8 cellular contexts compared by ENCODE assay signal in genomic region chr11:66842501-66842895, GRCh38.
DNase-seq lines count a peak whose midpoint lies in the region; ATAC-seq and TF ChIP-seq lines count a peak whose summit lies in the region.

No MANE protein-coding gene starts in this region.

- H3K36me3 Mint-ChIP-seq in memory B cell: peaks cover 4% of the 10 kb centered on the region

- in situ Hi-C loops in astrocyte of the spinal cord (cut with HindIII; ENCODE audit: low sequenced_read_pairs): no loop called here

- H3K27me3 Mint-ChIP-seq in memory B cell: no peaks in the 10 kb centered on the region

- H3K4me1 Mint-ChIP-seq in memory B cell: peaks cover 30% of the 10 kb centered on the region

- no peaks in the 10 kb centered on the region for H3K9me3 Mint-ChIP-seq in memory B cell

- peak overlapping the region; percentile 89 for H3K4me3 ChIP-seq in astrocyte of the spinal cord (ENCODE audit: low read depth, low read length)

- H3K27ac Mint-ChIP-seq in memory B cell: peak overlapping the region; percentile 95

- peak overlapping the region; percentile 90 for H3K4me3 Mint-ChIP-seq in memory B cell

- ATAC-seq in HG02870 (IDR thresholded peaks at IDR 0.05; ENCODE audit: unreplicated experiment) (peak; percentile 4), memory B cell (ENCODE audit: low read depth) (no peak), HG02678 (IDR thresholded peaks at IDR 0.05; ENCODE audit: unreplicated experiment) (no peak), GM19328 (IDR thresholded peaks at IDR 0.05; ENCODE audit: unreplicated experiment) (no peak)

- no peak for TF ChIP-seq CTCF in astrocyte of the spinal cord (IDR thresholded peaks at IDR 0.05; ENCODE audit: low read depth, low read length)

- DNase-seq in 8988T (peak; percentile 38), astrocyte of the spinal cord (ENCODE audit: low read depth, low spot score) (no peak), memory B cell (ENCODE audit: low spot score in 2 of 2) (no peak), GOT3 (lab: John Stamatoyannopoulos, UW) (no peak), LoVo (ENCODE audit: low spot score) (no peak)
